ENCODE assay signal across 22 cellular contexts in the genomic region with DNA sequence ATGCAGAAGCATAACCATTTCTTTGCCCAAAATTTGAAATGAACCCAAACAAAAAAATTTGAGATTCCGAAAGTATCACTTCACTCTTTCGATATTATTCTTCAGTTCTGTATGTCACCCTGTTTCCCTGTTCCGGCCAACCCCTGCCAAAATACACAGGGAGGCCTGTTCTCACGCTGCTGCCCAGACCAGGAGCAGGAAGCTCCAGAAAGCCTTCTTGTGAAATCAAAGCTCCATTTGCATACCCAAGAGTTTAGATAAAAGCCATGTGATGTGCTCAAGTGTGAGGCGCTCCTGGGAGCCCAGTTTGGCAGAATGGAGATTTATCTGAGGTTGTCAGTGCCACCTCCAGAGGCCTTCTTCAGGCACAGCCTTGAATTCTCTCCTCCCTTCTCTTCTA.
DNase-seq lines count a peak whose midpoint lies in the region; ATAC-seq and TF ChIP-seq lines count a peak whose summit lies in the region.
"Had no signal": no experiment of that assay in that cellular context is flagged by ENCODE, and none has a peak within 500 bp of the region (broad histone marks: within the 10 kb centered on the region; RNA-seq: fewer than 3 reads in every experiment).

No MANE protein-coding gene starts in this region.

- TF ChIP-seq CTCF in LNCaP clone FGC (IDR thresholded peaks at IDR 0.05; ENCODE audit: control insufficient read depth, extremely low read depth, insufficient read depth): no peak

- H3K4me3 ChIP-seq in LNCaP clone FGC (ENCODE audit: low read depth, low read length): no peak overlapping the region
- H3K4me3 ChIP-seq: GM23338, ovary, smooth muscle cell had no signal

- DNase-seq in DMS53 (lab: John Stamatoyannopoulos, UW) (peak; percentile 8), DMS53 treated with DMSO at 0.1 percent for 48 hours (lab: John Stamatoyannopoulos, UW; ENCODE audit: unreplicated experiment) (no peak), LNCaP clone FGC (ENCODE audit: low read depth) (peak; percentile 31), epithelial cell of prostate (ENCODE audit: low read depth, low spot score) (peak; percentile 37), stromal cell of bone marrow (ENCODE audit: low read depth) (peak; percentile 31)
- DNase-seq in NK-92 treated with Interleukin-12 subunit alpha and Interleukin-12 subunit beta, amount 100 ng/mL, for 24 hours (lab: John Stamatoyannopoulos, UW): no peak
- DNase-seq: activated CD4-positive, alpha-beta T cell treated with anti-CD3 and anti-CD28 coated beads for 4 hours; amygdala; hypothalamus; NCI-H1092 treated with DMSO at 0.1 percent for 48 hours; NCI-H1694 treated with DMSO at 0.1 percent for 48 hours; NCI-H226; NCI-H748 treated with DMSO at 0.1 percent for 48 hours; ovary; T1000; WERI-Rb-1 had no signal

- no peak overlapping the region for H3K27ac ChIP-seq in epithelial cell of prostate
- H3K27ac ChIP-seq: 22Rv1, ovary, WERI-Rb-1 had no signal

- ATAC-seq in HG02763 (IDR thresholded peaks at IDR 0.05; ENCODE audit: unreplicated experiment) (no peak), GM18502 (IDR thresholded peaks at IDR 0.05; ENCODE audit: poor library complexity, unreplicated experiment) (no peak)
- ATAC-seq: activated T-helper 17 cell treated with anti-CD3 and anti-CD28 coated beads, Interleukin-2, amount 50 U/mL, for 72 hours; GM23338 had no signal

Comparison
In these comparisons a context has a peak if more than half of its experiments do, and no peak if none do; other contexts are left out.
1. DNase-seq: peak in DMS53 (single experiment), LNCaP clone FGC (single experiment), epithelial cell of prostate (single experiment) and stromal cell of bone marrow (single experiment); none in DMS53 treated with DMSO at 0.1 percent for 48 hours (single experiment) and NK-92 treated with Interleukin-12 subunit alpha and Interleukin-12 subunit beta, amount 100 ng/mL, for 24 hours (single experiment).